8 cellular contexts compared by ENCODE assay signal in genomic region chr3:158539414-158540014, GRCh38. TPM values are rescaled to one million over a fixed set of nuclear protein-coding genes. Genes with fewer than 3 reads are reported as not detected.
A peak's percentile ranks its signal among the peaks of the same experiment; 100 is the strongest.
DNase-seq lines count a peak whose midpoint lies in the region; ATAC-seq and TF ChIP-seq lines count a peak whose summit lies in the region.

No MANE protein-coding gene starts in this region.

- no peaks in the 10 kb centered on the region for H3K27me3 Mint-ChIP-seq in activated CD8-positive, alpha-beta memory T cell treated with anti-CD3 and anti-CD28 coated beads, Interleukin-2, amount 10 ng/mL, durations not matched to agents 7 days and 5 days

- H3K27me3 ChIP-seq in prostate gland (replicated peaks; ENCODE audit: insufficient read depth) = no peaks in the 10 kb centered on the region

- peaks cover 7% of the 10 kb centered on the region for H3K36me3 Mint-ChIP-seq in activated CD8-positive, alpha-beta memory T cell treated with anti-CD3 and anti-CD28 coated beads, Interleukin-2, amount 10 ng/mL, durations not matched to agents 7 days and 5 days

- no peak overlapping the region for H3K27ac ChIP-seq in prostate gland

- no peak overlapping the region for H3K4me3 ChIP-seq in fibroblast of the aortic adventitia (ENCODE audit: low read depth, low read length)
- H3K4me3 ChIP-seq in prostate gland = no peak overlapping the region

- no peaks in the 10 kb centered on the region for H3K9me3 Mint-ChIP-seq in activated CD8-positive, alpha-beta memory T cell treated with anti-CD3 and anti-CD28 coated beads, Interleukin-2, amount 10 ng/mL, durations not matched to agents 7 days and 5 days (ENCODE audit: low read depth)

- peak; percentile 1 to 8 for DNase-seq in activated CD8-positive, alpha-beta memory T cell treated with anti-CD3 and anti-CD28 coated beads for 1 hour (ENCODE audit: extremely low read depth in 1 of 2, low read depth in 1 of 2)
- DNase-seq in activated CD8-positive, alpha-beta memory T cell treated with anti-CD3 and anti-CD28 coated beads for 24 hours = no peak
- DNase-seq in NCI-H526 (lab: John Stamatoyannopoulos, UW) (peak; percentile 42 to 79), fibroblast of the aortic adventitia (ENCODE audit: low read depth) (peak; percentile 79), prostate gland (ENCODE audit: low spot score) (peak; percentile 5)
- peak; percentile 47 for DNase-seq in activated CD8-positive, alpha-beta memory T cell treated with anti-CD3 and anti-CD28 coated beads, Interleukin-2, amount 10 ng/mL, durations not matched to agents 7 days and 5 days

- no peaks in the 10 kb centered on the region for H3K9me3 ChIP-seq in prostate gland

- TF ChIP-seq CTCF in fibroblast of the aortic adventitia (IDR thresholded peaks at IDR 0.05; ENCODE audit: insufficient read depth, low read length) (peak; percentile 57), prostate gland (IDR thresholded peaks at IDR 0.05) (peak in 3 of 4 experiments; percentile 10 to 55 (median 28))

- H3K36me3 ChIP-seq in prostate gland = no peaks in the 10 kb centered on the region

- H3K4me1 Mint-ChIP-seq in activated CD8-positive, alpha-beta memory T cell treated with anti-CD3 and anti-CD28 coated beads, Interleukin-2, amount 10 ng/mL, durations not matched to agents 7 days and 5 days = no peaks in the 10 kb centered on the region

- no peak overlapping the region for H3K4me3 Mint-ChIP-seq in activated CD8-positive, alpha-beta memory T cell treated with anti-CD3 and anti-CD28 coated beads, Interleukin-2, amount 10 ng/mL, durations not matched to agents 7 days and 5 days

- CTCF ChIA-PET in activated CD8-positive, alpha-beta memory T cell treated with anti-CD3 and anti-CD28 coated beads, Interleukin-2, amount 10 ng/mL, durations not matched to agents 7 days and 5 days (lab: Charles Lee) = interaction anchor here (0.6 to 2.7 kb wide), 7 partner anchors 11 to 256 kb away, joined by 3 to 11 read pairs (median 4); partner anchors contain the start of gene GFM1

- ATAC-seq in HG03378 (IDR thresholded peaks at IDR 0.05; ENCODE audit: unreplicated experiment) (peak; percentile 71), HG03039 (IDR thresholded peaks at IDR 0.05; ENCODE audit: unreplicated experiment) (no peak)
- peak; percentile 47 for ATAC-seq in activated CD8-positive, alpha-beta memory T cell treated with anti-CD3 and anti-CD28 coated beads, Interleukin-2, amount 10 ng/mL, durations not matched to agents 7 days and 5 days

- 75% methylated on average over 3 of the region's 3 CpGs for WGBS in prostate gland

- no peak overlapping the region for H3K27ac Mint-ChIP-seq in activated CD8-positive, alpha-beta memory T cell treated with anti-CD3 and anti-CD28 coated beads, Interleukin-2, amount 10 ng/mL, durations not matched to agents 7 days and 5 days

- H3K4me1 ChIP-seq in prostate gland (replicated peaks) = no peaks in the 10 kb centered on the region

- intact Hi-C loops in prostate gland (cut with DNase I) = no loop called here

- TF ChIP-seq POLR2A in prostate gland (IDR thresholded peaks at IDR 0.05) = no peak

RNA-seq across cellular contexts. Expression of gene MLF1, which starts 31.5 kb away (rescaled TPM):
- total RNA-seq in activated CD8-positive, alpha-beta memory T cell treated with anti-CD3 and anti-CD28 coated beads, Interleukin-2, amount 10 ng/mL, durations not matched to agents 7 days and 5 days = 1 to 10 TPM; 2.4 to 3.3 TPM
- total RNA-seq in fibroblast of the aortic adventitia (ENCODE audit: low replicate concordance) = 14.7 and 14.9 TPM in 2 replicates
- total RNA-seq in prostate gland = 10 to 100 TPM in 1 of 2 donors, 1 to 10 TPM in 1; 7.1 to 65.0 TPM
